In genomic region chr17:45317113-45317820, GRCh38 we compare ENCODE assay signal across 8 cellular contexts. TPM values are rescaled to one million over a fixed set of nuclear protein-coding genes. Genes with fewer than 3 reads are reported as not detected.
DNase-seq lines count a peak whose midpoint lies in the region; ATAC-seq and TF ChIP-seq lines count a peak whose summit lies in the region.

No MANE protein-coding gene starts in this region.

- DNase-seq in AG09309 (ENCODE audit: low read depth) (peak; percentile 100), NCI-H2227 treated with DMSO at 0.1 percent for 48 hours (lab: John Stamatoyannopoulos, UW) (peak; percentile 99), WTC11 (ENCODE audit: low spot score) (peak; percentile 100), caudate nucleus (lab: John Stamatoyannopoulos, UW) (peak; percentile 89 to 100 (median 99)), iPS-NIHi7 (ENCODE audit: extremely low spot score) (peak; percentile 100), smooth muscle cell (lab: John Stamatoyannopoulos, UW; ENCODE audit: unreplicated experiment) (peak; percentile 100)

- peak overlapping the region; percentile 90 for H3K27ac Mint-ChIP-seq in WTC11

- H3K79me2 ChIP-seq in smooth muscle cell (ENCODE audit: low read depth): peaks cover 40% of the 10 kb centered on the region

- H3K4me3 ChIP-seq in AG09309 (ENCODE audit: control insufficient read depth, low read depth, low read length): peak overlapping the region; percentile 50
- H3K4me3 ChIP-seq in smooth muscle cell: peak overlapping the region; percentile 80

- H3K9me3 ChIP-seq in smooth muscle cell (replicated peaks; ENCODE audit: low read depth): no peaks in the 10 kb centered on the region

- POLR2A ChIA-PET in WTC11 (lab: Charles Lee): interaction anchor here (0.6 to 2.2 kb wide), 9 partner anchors 9 to 118 kb away, joined by 3 to 11 read pairs (median 5); no protein-coding TSS in a partner anchor

- CTCF ChIA-PET in WTC11 (lab: Charles Lee): interaction anchor here (0.6 to 2.6 kb wide), 25 partner anchors 9 to 182 kb away, joined by 3 to 28 read pairs (median 7); partner anchors contain the start of genes ACBD4 and HEXIM1

- peak overlapping the region; percentile 92 for H3K4me2 ChIP-seq in smooth muscle cell

- no peak for TF ChIP-seq CTCF in AG09309 (IDR thresholded peaks at IDR 0.05; ENCODE audit: control insufficient read depth, insufficient read depth, low read depth, low read length, missing control alignments)
- no peak for TF ChIP-seq CTCF in WTC11 (IDR thresholded peaks at IDR 0.05)
- no peak for TF ChIP-seq CTCF in smooth muscle cell (IDR thresholded peaks at IDR 0.05; ENCODE audit: borderline replicate concordance, insufficient read depth, poor library complexity, severe bottlenecking)

- no peaks in the 10 kb centered on the region for H3K9me3 Mint-ChIP-seq in WTC11

- H3K36me3 Mint-ChIP-seq in WTC11: no peaks in the 10 kb centered on the region

- H3K27me3 Mint-ChIP-seq in WTC11 (ENCODE audit: low read depth): peaks cover 37% of the 10 kb centered on the region

- in situ Hi-C loops in GM18951 (cut with MboI; ENCODE audit: low sequenced_read_pairs, unreplicated experiment): no loop called here

- H3K27ac ChIP-seq in caudate nucleus (ENCODE audit: low read depth, low read length): peak overlapping the region; percentile 95
- peak overlapping the region; percentile 92 for H3K27ac ChIP-seq in smooth muscle cell (ENCODE audit: low read depth)

- H3K4me1 ChIP-seq in smooth muscle cell (ENCODE audit: low read depth): peaks cover 10% of the 10 kb centered on the region

- TF ChIP-seq POLR2A in GM18951 (IDR thresholded peaks at IDR 0.05; ENCODE audit: extremely low read depth, insufficient read depth, insufficient read length): peak; percentile 47

- peaks cover 22% of the 10 kb centered on the region for H3K4me1 Mint-ChIP-seq in WTC11

- peaks cover 25% of the 10 kb centered on the region for H3F3A ChIP-seq in smooth muscle cell (ENCODE audit: low read depth)

- peak overlapping the region; percentile 75 for H3K9ac ChIP-seq in smooth muscle cell (ENCODE audit: low read depth)

- ATAC-seq in HG03175 (IDR thresholded peaks at IDR 0.05; ENCODE audit: unreplicated experiment) (peak; percentile 68), WTC11 (peak; percentile 92)

- under 1% methylated on average over 52 of the region's 53 CpGs for WGBS in smooth muscle cell (ENCODE audit: low lambda C conversion rate)

- H3K27me3 ChIP-seq in smooth muscle cell (ENCODE audit: low read depth): no peaks in the 10 kb centered on the region

- peak overlapping the region; percentile 85 for H3K4me3 Mint-ChIP-seq in WTC11

- no peaks in the 10 kb centered on the region for H3K36me3 ChIP-seq in smooth muscle cell (ENCODE audit: low read depth)

- peak overlapping the region; percentile 61 for H2AFZ ChIP-seq in smooth muscle cell (ENCODE audit: low read depth)

- H4K20me1 ChIP-seq in smooth muscle cell (ENCODE audit: low read depth): peaks cover 40% of the 10 kb centered on the region

TF ChIP-seq in WTC11, 78 proteins besides CTCF, POLR2A, EP300 and RAD21 (continues in another document):
- TF ChIP-seq, protein P1, sequence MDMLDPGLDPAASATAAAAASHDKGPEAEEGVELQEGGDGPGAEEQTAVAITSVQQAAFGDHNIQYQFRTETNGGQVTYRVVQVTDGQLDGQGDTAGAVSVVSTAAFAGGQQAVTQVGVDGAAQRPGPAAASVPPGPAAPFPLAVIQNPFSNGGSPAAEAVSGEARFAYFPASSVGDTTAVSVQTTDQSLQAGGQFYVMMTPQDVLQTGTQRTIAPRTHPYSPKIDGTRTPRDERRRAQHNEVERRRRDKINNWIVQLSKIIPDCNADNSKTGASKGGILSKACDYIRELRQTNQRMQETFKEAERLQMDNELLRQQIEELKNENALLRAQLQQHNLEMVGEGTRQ (CRISPR knock-in tag; IDR thresholded peaks at IDR 0.05): peak; percentile 51; the same call in 1 of the 2 replicates
- TF ChIP-seq ZNF219 (CRISPR knock-in tag; IDR thresholded peaks at IDR 0.05; ENCODE audit: borderline replicate concordance) (no peak), CREM (CRISPR knock-in tag; IDR thresholded peaks at IDR 0.05) (no peak), NFYB (CRISPR knock-in tag; conservative IDR thresholded peaks at IDR 0.05; ENCODE audit: low read depth) (peak; percentile 83), GRHL2 (CRISPR knock-in tag; IDR thresholded peaks at IDR 0.05; ENCODE audit: insufficient replicate concordance, severe bottlenecking) (no peak), CREB1 (CRISPR knock-in tag; IDR thresholded peaks at IDR 0.05) (no peak), FOXK1 (CRISPR knock-in tag; IDR thresholded peaks at IDR 0.05) (no peak), GTF2I (CRISPR knock-in tag; conservative IDR thresholded peaks at IDR 0.05) (no peak), ZNF281 (CRISPR knock-in tag; IDR thresholded peaks at IDR 0.05) (no peak)
- TF ChIP-seq, protein P2, sequence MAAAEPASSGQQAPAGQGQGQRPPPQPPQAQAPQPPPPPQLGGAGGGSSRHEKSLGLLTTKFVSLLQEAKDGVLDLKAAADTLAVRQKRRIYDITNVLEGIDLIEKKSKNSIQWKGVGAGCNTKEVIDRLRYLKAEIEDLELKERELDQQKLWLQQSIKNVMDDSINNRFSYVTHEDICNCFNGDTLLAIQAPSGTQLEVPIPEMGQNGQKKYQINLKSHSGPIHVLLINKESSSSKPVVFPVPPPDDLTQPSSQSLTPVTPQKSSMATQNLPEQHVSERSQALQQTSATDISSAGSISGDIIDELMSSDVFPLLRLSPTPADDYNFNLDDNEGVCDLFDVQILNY (CRISPR knock-in tag; IDR thresholded peaks at IDR 0.05): peak; percentile 45; the same call in 1 of the 2 replicates
- TF ChIP-seq, protein P3, sequence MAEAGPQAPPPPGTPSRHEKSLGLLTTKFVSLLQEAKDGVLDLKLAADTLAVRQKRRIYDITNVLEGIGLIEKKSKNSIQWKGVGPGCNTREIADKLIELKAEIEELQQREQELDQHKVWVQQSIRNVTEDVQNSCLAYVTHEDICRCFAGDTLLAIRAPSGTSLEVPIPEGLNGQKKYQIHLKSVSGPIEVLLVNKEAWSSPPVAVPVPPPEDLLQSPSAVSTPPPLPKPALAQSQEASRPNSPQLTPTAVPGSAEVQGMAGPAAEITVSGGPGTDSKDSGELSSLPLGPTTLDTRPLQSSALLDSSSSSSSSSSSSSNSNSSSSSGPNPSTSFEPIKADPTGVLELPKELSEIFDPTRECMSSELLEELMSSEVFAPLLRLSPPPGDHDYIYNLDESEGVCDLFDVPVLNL (CRISPR knock-in tag; IDR thresholded peaks at IDR 0.05; ENCODE audit: borderline replicate concordance, low read depth): no peak
- TF ChIP-seq, protein P4, sequence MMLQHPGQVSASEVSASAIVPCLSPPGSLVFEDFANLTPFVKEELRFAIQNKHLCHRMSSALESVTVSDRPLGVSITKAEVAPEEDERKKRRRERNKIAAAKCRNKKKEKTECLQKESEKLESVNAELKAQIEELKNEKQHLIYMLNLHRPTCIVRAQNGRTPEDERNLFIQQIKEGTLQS (CRISPR knock-in tag; conservative IDR thresholded peaks at IDR 0.05): no peak
- TF ChIP-seq, protein P5, sequence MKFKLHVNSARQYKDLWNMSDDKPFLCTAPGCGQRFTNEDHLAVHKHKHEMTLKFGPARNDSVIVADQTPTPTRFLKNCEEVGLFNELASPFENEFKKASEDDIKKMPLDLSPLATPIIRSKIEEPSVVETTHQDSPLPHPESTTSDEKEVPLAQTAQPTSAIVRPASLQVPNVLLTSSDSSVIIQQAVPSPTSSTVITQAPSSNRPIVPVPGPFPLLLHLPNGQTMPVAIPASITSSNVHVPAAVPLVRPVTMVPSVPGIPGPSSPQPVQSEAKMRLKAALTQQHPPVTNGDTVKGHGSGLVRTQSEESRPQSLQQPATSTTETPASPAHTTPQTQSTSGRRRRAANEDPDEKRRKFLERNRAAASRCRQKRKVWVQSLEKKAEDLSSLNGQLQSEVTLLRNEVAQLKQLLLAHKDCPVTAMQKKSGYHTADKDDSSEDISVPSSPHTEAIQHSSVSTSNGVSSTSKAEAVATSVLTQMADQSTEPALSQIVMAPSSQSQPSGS (CRISPR knock-in tag; IDR thresholded peaks at IDR 0.05; ENCODE audit: borderline replicate concordance, low read depth): no peak

RNA-seq across cellular contexts. Expression of gene MAP3K14, which starts 0.4 kb away (rescaled TPM):
- 3.3 to 4.0 TPM (median 3.8 TPM) in 3 replicates for total RNA-seq in WTC11 (2021)
- total RNA-seq in smooth muscle cell: 1.5 and 1.7 TPM in 2 replicates
- polyA plus RNA-seq in smooth muscle cell: 1.8 and 2.7 TPM in 2 replicates

RNA-seq across cellular contexts. Expression of gene SPATA32, which starts 55.4 kb away (rescaled TPM):
- total RNA-seq in WTC11 (2021) (0.14 to 0.15 TPM in 2 of 3 replicates, not detected in the other), smooth muscle cell (not detected in 2 replicates)
- polyA plus RNA-seq in smooth muscle cell: 0.27 TPM in 1 of 2 replicates, not detected in the other

Comparison
In these comparisons a context has a peak if more than half of its experiments do, and no peak if none do; other contexts are left out.
1. Peak in every context shown above with its lines: DNase-seq, ATAC-seq, H3K4me3 ChIP-seq and H3K27ac ChIP-seq.